Comparison of ENCODE assay signal across 1 cellular context in the genomic region with DNA sequence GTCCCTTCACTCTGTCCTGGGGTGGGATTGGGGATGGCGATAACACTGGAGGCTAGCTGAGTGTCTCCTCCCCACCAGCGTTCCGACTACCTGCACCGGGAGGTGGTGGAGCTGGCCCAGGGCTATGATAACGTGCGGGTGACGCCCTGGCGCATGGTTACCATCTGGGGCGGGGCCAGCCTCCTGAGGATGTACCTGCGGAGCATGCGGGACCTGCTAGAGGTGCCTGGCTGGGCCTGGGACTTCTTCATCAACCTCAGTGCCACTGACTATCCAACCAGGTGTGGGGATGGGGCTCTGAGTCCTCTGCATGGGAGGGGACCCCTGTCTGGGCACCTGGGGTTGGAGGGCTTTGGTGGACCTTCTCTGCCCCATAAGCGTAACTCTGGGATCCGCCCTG.
TF ChIP-seq lines count a peak whose summit lies in the region.

No MANE protein-coding gene starts in this region.

TF ChIP-seq in HepG2, 621 proteins besides CTCF, POLR2A, EP300 and RAD21:
- TF ChIP-seq, protein P1, sequence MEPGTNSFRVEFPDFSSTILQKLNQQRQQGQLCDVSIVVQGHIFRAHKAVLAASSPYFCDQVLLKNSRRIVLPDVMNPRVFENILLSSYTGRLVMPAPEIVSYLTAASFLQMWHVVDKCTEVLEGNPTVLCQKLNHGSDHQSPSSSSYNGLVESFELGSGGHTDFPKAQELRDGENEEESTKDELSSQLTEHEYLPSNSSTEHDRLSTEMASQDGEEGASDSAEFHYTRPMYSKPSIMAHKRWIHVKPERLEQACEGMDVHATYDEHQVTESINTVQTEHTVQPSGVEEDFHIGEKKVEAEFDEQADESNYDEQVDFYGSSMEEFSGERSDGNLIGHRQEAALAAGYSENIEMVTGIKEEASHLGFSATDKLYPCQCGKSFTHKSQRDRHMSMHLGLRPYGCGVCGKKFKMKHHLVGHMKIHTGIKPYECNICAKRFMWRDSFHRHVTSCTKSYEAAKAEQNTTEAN (CRISPR knock-in tag; conservative IDR thresholded peaks at IDR 0.05): no peak
- peak; percentile 33 for TF ChIP-seq AGO2 (optimal IDR thresholded peaks at IDR 0.05; ENCODE audit: low read depth, low read length)
- TF ChIP-seq ZNF296 (CRISPR knock-in tag; conservative IDR thresholded peaks at IDR 0.05): no peak
